In the genomic region with DNA sequence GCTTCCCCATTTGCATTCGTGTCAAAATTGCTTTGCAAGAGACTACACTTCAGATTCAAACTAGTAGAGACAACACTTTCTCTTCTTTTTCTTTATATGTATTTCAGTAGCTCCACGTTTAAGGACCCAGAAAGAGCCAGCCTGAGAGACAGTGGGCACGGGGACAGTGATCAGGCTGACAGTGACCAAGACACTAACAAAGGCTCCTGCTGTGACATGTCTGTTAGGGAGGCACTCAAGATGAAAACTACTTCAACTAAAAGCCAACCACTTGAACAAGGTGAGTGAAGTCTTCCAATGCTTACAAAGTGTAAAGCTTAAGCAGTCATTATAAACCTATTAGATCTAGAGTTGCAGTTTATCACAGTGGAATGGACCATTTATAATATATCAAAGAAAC, we compare ENCODE assay signal across 16 cellular contexts.
DNase-seq lines count a peak whose midpoint lies in the region; ATAC-seq lines count a peak whose summit lies in the region.
"Had no signal": no experiment of that assay in that cellular context is flagged by ENCODE, and none has a peak within 500 bp of the region (broad histone marks: within the 10 kb centered on the region; RNA-seq: fewer than 3 reads in every experiment).

No MANE protein-coding gene starts in this region.

- peak overlapping the region; percentile 47 for H3K27ac ChIP-seq in substantia nigra (ENCODE audit: low read depth, low read length, poor library complexity, severe bottlenecking)

- DNase-seq in NCI-H1436 treated with DMSO at 0.1 percent for 48 hours (lab: John Stamatoyannopoulos, UW), result peak; percentile 0
- no peak for DNase-seq in NCI-H1436 (lab: John Stamatoyannopoulos, UW)
- peak; percentile 56 for DNase-seq in NCI-H748 (lab: John Stamatoyannopoulos, UW; ENCODE audit: unreplicated experiment)
- peak; percentile 56 for DNase-seq in medulla oblongata (ENCODE audit: extremely low spot score)
- DNase-seq in substantia nigra (lab: John Stamatoyannopoulos, UW), result peak in 4 of 49 donors; percentile 5 to 36 (median 10)
- no peak for DNase-seq in activated naive CD4-positive, alpha-beta T cell treated with Interleukin-2 at 50 U/mL for 16 hours
- DNase-seq in activated CD4-positive, alpha-beta T cell treated with anti-CD3 and anti-CD28 coated beads for 48 hours, result no peak
- DNase-seq: 8988T, C1 segment of cervical spinal cord, DMS 273 treated with DMSO at 0.1 percent for 48 hours, GOT3, KBM-7, NCI-H1092 treated with DMSO at 0.1 percent for 48 hours, NCI-H2107, PC-3 had no signal

- no peak for ATAC-seq in HG03342 (IDR thresholded peaks at IDR 0.05; ENCODE audit: unreplicated experiment)
- ATAC-seq: PC-3 had no signal

Comparison
In these comparisons a context has a peak if more than half of its experiments do, and no peak if none do; other contexts are left out.
1. DNase-seq: peak in NCI-H1436 treated with DMSO at 0.1 percent for 48 hours (single experiment), NCI-H748 (single experiment) and medulla oblongata (single experiment); none in NCI-H1436 (single experiment), activated naive CD4-positive, alpha-beta T cell treated with Interleukin-2 at 50 U/mL for 16 hours (single experiment) and activated CD4-positive, alpha-beta T cell treated with anti-CD3 and anti-CD28 coated beads for 48 hours (single experiment).